Comparison of ENCODE assay signal across 8 cellular contexts in genomic region chr5:14153932-14154646, GRCh38. TPM values are rescaled to one million over a fixed set of nuclear protein-coding genes. Genes with fewer than 3 reads are reported as not detected.
DNase-seq lines count a peak whose midpoint lies in the region; ATAC-seq, FAIRE-seq and TF ChIP-seq lines count a peak whose summit lies in the region.

No MANE protein-coding gene starts in this region.

- H3K4me2 ChIP-seq in GM12878 (ENCODE audit: control insufficient read depth, insufficient read depth) = peak overlapping the region; percentile 95

- ATAC-seq in GM18517 (IDR thresholded peaks at IDR 0.05; ENCODE audit: unreplicated experiment) (peak; percentile 41), HG03457 (IDR thresholded peaks at IDR 0.05; ENCODE audit: unreplicated experiment) (peak; percentile 35), GM12878 (peak; percentile 59), left lobe of liver (peak; percentile 72)
- ATAC-seq in naive thymus-derived CD8-positive, alpha-beta T cell = no peak
- no peak for ATAC-seq in activated naive CD4-positive, alpha-beta T cell treated with anti-CD3 and anti-CD28 coated beads, Interleukin-2, amount 50 U/mL, for 72 hours

- CTCF ChIA-PET in GM12878 (lab: Yijun Ruan, JAX) = interaction anchor here (0.8 to 6.7 kb wide), 13 partner anchors 8 to 117 kb away, joined by 3 to 70 read pairs (median 4); no protein-coding TSS in a partner anchor

- H3K79me2 ChIP-seq in GM12878 (ENCODE audit: control insufficient read depth, insufficient read depth, low read length) = peaks cover 98% of the 10 kb centered on the region

- H3K4me1 ChIP-seq in GM12878 (ENCODE audit: control insufficient read depth, insufficient read depth, low read length) (peaks cover 68% of the 10 kb centered on the region), tibial nerve (peaks cover 0 to 64% (median 44%) of the 10 kb centered on the region in 4 donors)

- no peak for DNase-seq in GM12878 (ENCODE audit: low read depth, low spot score)
- no peak for DNase-seq in left lobe of liver (ENCODE audit: low spot score)
- peak in 1 of 2 donors; percentile 57 for DNase-seq in tibial nerve (ENCODE audit: low spot score in 2 of 2)
- DNase-seq in DMS53 (lab: John Stamatoyannopoulos, UW) = no peak
- DNase-seq in naive thymus-derived CD8-positive, alpha-beta T cell = no peak
- DNase-seq in activated naive CD4-positive, alpha-beta T cell treated with anti-CD3 and anti-CD28 coated beads, Interleukin-2, amount 50 U/mL, for 72 hours (ENCODE audit: low spot score in 2 of 2) = no peak

- H3K36me3 ChIP-seq in GM12878 (ENCODE audit: control insufficient read depth in 2 of 2, insufficient read depth in 2 of 2, low read length in 1 of 2) (no peaks in the 10 kb centered on the region; a peak in 1 of 4 replicates), tibial nerve (no peaks in the 10 kb centered on the region)

- H3K27ac Mint-ChIP-seq in naive thymus-derived CD8-positive, alpha-beta T cell = no peak overlapping the region
- no peak overlapping the region for H3K27ac Mint-ChIP-seq in activated naive CD4-positive, alpha-beta T cell treated with anti-CD3 and anti-CD28 coated beads, Interleukin-2, amount 50 U/mL, for 72 hours

- peak overlapping the region; percentile 64 for H3K9ac ChIP-seq in GM12878 (ENCODE audit: control insufficient read depth, insufficient read depth, low read length)

- TF ChIP-seq RAD21 in GM12878 (IDR thresholded peaks at IDR 0.05; ENCODE audit: insufficient read depth, low read depth, low read length) = no peak

- H3K27ac ChIP-seq in GM12878 (ENCODE audit: control insufficient read depth, insufficient read depth) = peak overlapping the region; percentile 92
- peak overlapping the region in 3 of 4 donors; percentile 63 to 69 (median 69) for H3K27ac ChIP-seq in tibial nerve

- no peaks in the 10 kb centered on the region for H3K27me3 ChIP-seq in GM12878 (replicated peaks in 1 of 2; ENCODE audit: control insufficient read depth in 2 of 2, insufficient read depth in 2 of 2, low read length in 1 of 2)
- no peaks in the 10 kb centered on the region for H3K27me3 ChIP-seq in tibial nerve

- no peaks in the 10 kb centered on the region for H3K9me3 Mint-ChIP-seq in naive thymus-derived CD8-positive, alpha-beta T cell
- no peaks in the 10 kb centered on the region for H3K9me3 Mint-ChIP-seq in activated naive CD4-positive, alpha-beta T cell treated with anti-CD3 and anti-CD28 coated beads, Interleukin-2, amount 50 U/mL, for 72 hours

- peak; percentile 26; the same call in 1 of the 2 replicates for TF ChIP-seq POLR2A in GM12878 (IDR thresholded peaks at IDR 0.05; ENCODE audit: low read depth, low read length)
- TF ChIP-seq POLR2A in tibial nerve (IDR thresholded peaks at IDR 0.05) = no peak

- H3K4me3 Mint-ChIP-seq in naive thymus-derived CD8-positive, alpha-beta T cell = peak overlapping the region in 1 of 10 donors; percentile 29

- H3K27me3 Mint-ChIP-seq in naive thymus-derived CD8-positive, alpha-beta T cell = peaks cover 7 to 32% (median 27%) of the 10 kb centered on the region in 5 donors

- POLR2A ChIA-PET in GM12878 (lab: Charles Lee) = interaction anchor here (0.5 to 22.7 kb wide), 15 partner anchors 10 to 538 kb away, joined by 3 to 347 read pairs (median 7); partner anchors contain the start of gene TRIO
- POLR2A ChIA-PET in naive thymus-derived CD8-positive, alpha-beta T cell (lab: Charles Lee) = no interaction called here

- no peak for FAIRE-seq in GM12878 (lab: Jason Lieb, UNC)

- BruUV-seq in GM12878 (replicated peaks; lab: Mats Ljungman, UMichigan) = no TSS peak

- H3K9me3 ChIP-seq in GM12878 (replicated peaks; ENCODE audit: control insufficient read depth, insufficient read depth, low read length) = no peaks in the 10 kb centered on the region
- H3K9me3 ChIP-seq in tibial nerve = no peaks in the 10 kb centered on the region

- SMC1A ChIA-PET in GM12878 (lab: Charles Lee; ENCODE audit: uncharacterized antibody, unreplicated experiment) = interaction anchor here (0.9 to 18.3 kb wide), 15 partner anchors 7 to 515 kb away, joined by 3 to 430 read pairs (median 7); no protein-coding TSS in a partner anchor

- intact Hi-C loops in GM12878 (cut with micrococcal nuclease; ENCODE audit: unreplicated experiment) = no loop called here

- no peak for TF ChIP-seq CTCF in GM12878 (IDR thresholded peaks at IDR 0.05 in 2 of 3, conservative IDR thresholded peaks at IDR 0.05 in 1 of 3; ENCODE audit: control insufficient read depth in 2 of 3, extremely low read depth in 1 of 3, insufficient read depth in 1 of 3, low read depth in 3 of 3, low read length in 3 of 3)
- TF ChIP-seq CTCF in tibial nerve (IDR thresholded peaks at IDR 0.05) = no peak

- H2AFZ ChIP-seq in GM12878 (ENCODE audit: control insufficient read depth, low read depth, low read length) = peak overlapping the region; percentile 50

- peaks cover 0 to 25% (median 0%) of the 10 kb centered on the region in 4 donors for H3K4me1 Mint-ChIP-seq in naive thymus-derived CD8-positive, alpha-beta T cell

- no peaks in the 10 kb centered on the region for H4K20me1 ChIP-seq in GM12878 (ENCODE audit: control insufficient read depth, insufficient read depth)

- in situ Hi-C loops in GM12878 (cut with MboI) = loop anchor here (25.0 kb wide), 1 partner anchor 508 kb away; the partner anchor contains the start of gene OTULIN

- RAD21 ChIA-PET in GM12878 (lab: Charles Lee; ENCODE audit: unreplicated experiment) = interaction anchor here (0.9 to 17.7 kb wide), 18 partner anchors 8 to 133 kb away, joined by 3 to 373 read pairs (median 6); partner anchors contain the start of gene TRIO

- H3K36me3 Mint-ChIP-seq in naive thymus-derived CD8-positive, alpha-beta T cell = no peaks in the 10 kb centered on the region
- H3K36me3 Mint-ChIP-seq in activated naive CD4-positive, alpha-beta T cell treated with anti-CD3 and anti-CD28 coated beads, Interleukin-2, amount 50 U/mL, for 72 hours = no peaks in the 10 kb centered on the region

- 11% methylated on average over 12 of the region's 12 CpGs for WGBS in GM12878 (ENCODE audit: insufficient coverage, insufficient replicate concordance, low lambda C conversion rate, missing lambda C conversion rate)
- 23 to 27% methylated on average over 12 of the region's 12 CpGs for WGBS in tibial nerve, 2 donors

- H3K4me3 ChIP-seq in GM12878 = peak overlapping the region; percentile 64
- H3K4me3 ChIP-seq in tibial nerve = peak overlapping the region in 1 of 4 donors; percentile 12

- TF ChIP-seq EP300 in GM12878 (IDR thresholded peaks at IDR 0.05; ENCODE audit: borderline replicate concordance in 1 of 2, control insufficient read depth in 1 of 2, low read depth in 2 of 2, low read length in 2 of 2) = peak in 1 of 2 experiments; percentile 9; a peak in 1 of 4 replicates
- peak in 1 of 2 donors; percentile 55 for TF ChIP-seq EP300 in tibial nerve (IDR thresholded peaks at IDR 0.05)

TF ChIP-seq in GM12878, 131 proteins besides CTCF, POLR2A, EP300 and RAD21 (continues in another document):
- TF ChIP-seq RAD51 (IDR thresholded peaks at IDR 0.05) (peak; percentile 50), JUND (IDR thresholded peaks at IDR 0.05; ENCODE audit: low read depth, low read length) (no peak), ZBTB4 (CRISPR knock-in tag; IDR thresholded peaks at IDR 0.05) (no peak), SP1 (IDR thresholded peaks at IDR 0.05; ENCODE audit: low read depth, low read length) (no peak), JUNB (IDR thresholded peaks at IDR 0.05) (no peak), KLF5 (IDR thresholded peaks at IDR 0.05; ENCODE audit: partially characterized antibody) (no peak)

RNA-seq across cellular contexts. Expression of gene TRIO, which starts 10.9 kb away (rescaled TPM):
- total RNA-seq in GM12878 (2013; cell fraction: nucleolus; rRNA removed) = 1,689 and 1,819 TPM in 2 replicates
- 49.0 and 50.6 TPM in 2 replicates for total RNA-seq in GM12878 (2014; rRNA removed)
- total RNA-seq in GM12878 (2014; rRNA removed; fragmentation: Illumina TruSeq; extraction: Trizol) = 48.9 and 56.3 TPM in 2 replicates
- 87.3 and 96.4 TPM in 2 replicates for total RNA-seq in GM12878 (2021)
- polyA plus RNA-seq in GM12878 (2011; ENCODE audit: low read depth) = 62.6 TPM
- 67.6 and 71.9 TPM in 2 replicates for polyA plus RNA-seq in GM12878 (2011; rRNA removed)
- polyA plus RNA-seq in GM12878 (2011; cell fraction: cytosol; rRNA removed) = 46.8 and 51.7 TPM in 2 replicates
- 366 and 390 TPM in 2 replicates for polyA plus RNA-seq in GM12878 (2011; cell fraction: nucleus; rRNA removed)
- polyA plus RNA-seq in GM12878 (2012) = 54.9 and 67.5 TPM in 2 replicates
- polyA plus RNA-seq in GM12878 (2014; fragmentation: Illumina TruSeq; extraction: Trizol) = 41.3 and 57.2 TPM in 2 replicates
- polyA plus RNA-seq in GM12878 (2014; fragmentation: Nextera tagmentation; extraction: Ambion mirVana) = 1 to 10 TPM; 5.1 to 5.8 TPM
- polyA plus RNA-seq in GM12878 (2014; rRNA removed) = 40.2 and 49.4 TPM in 2 replicates
- polyA plus RNA-seq in GM12878 (2016; fragmentation: Nextera tagmentation; extraction: Ambion mirVana) = 10 to 100 TPM in 1 of 2 experiments, 1 to 10 TPM in 1; 10.0 to 11.2 TPM
- 414 and 436 TPM in 2 replicates for polyA minus RNA-seq in GM12878 (2011; rRNA and poly(A)+ RNA removed)
- polyA minus RNA-seq in GM12878 (2011; cell fraction: cytosol; rRNA and poly(A)+ RNA removed) = 45.6 and 49.8 TPM in 2 replicates
- 344 and 514 TPM in 2 replicates for polyA minus RNA-seq in GM12878 (2011; cell fraction: nucleus; rRNA and poly(A)+ RNA removed)
- total RNA-seq in left lobe of liver = 34.9 TPM
- total RNA-seq in tibial nerve = 100 to 1,000 TPM; 290 to 370 (median 346) TPM
- 1 to 10 TPM; 6.8 to 8.3 TPM for total RNA-seq in naive thymus-derived CD8-positive, alpha-beta T cell
- polyA plus RNA-seq in naive thymus-derived CD8-positive, alpha-beta T cell = 1 to 10 TPM in 1 of 3 donors, under 1 TPM in 1, not detected in 1; 0.69 to 1.2 TPM
- 10 to 100 TPM; 13.3 to 18.2 TPM for total RNA-seq in activated naive CD4-positive, alpha-beta T cell treated with anti-CD3 and anti-CD28 coated beads, Interleukin-2, amount 50 U/mL, for 72 hours

Comparison
In these comparisons a context has a peak if more than half of its experiments do, and no peak if none do; other contexts are left out.
1. ATAC-seq: peak in GM18517 (single experiment), HG03457 (single experiment), GM12878 (single experiment) and left lobe of liver (single experiment); none in naive thymus-derived CD8-positive, alpha-beta T cell (0 of 2) and activated naive CD4-positive, alpha-beta T cell treated with anti-CD3 and anti-CD28 coated beads, Interleukin-2, amount 50 U/mL, for 72 hours (0 of 2).